ENCODE assay signal across 15 cellular contexts in the genomic region with DNA sequence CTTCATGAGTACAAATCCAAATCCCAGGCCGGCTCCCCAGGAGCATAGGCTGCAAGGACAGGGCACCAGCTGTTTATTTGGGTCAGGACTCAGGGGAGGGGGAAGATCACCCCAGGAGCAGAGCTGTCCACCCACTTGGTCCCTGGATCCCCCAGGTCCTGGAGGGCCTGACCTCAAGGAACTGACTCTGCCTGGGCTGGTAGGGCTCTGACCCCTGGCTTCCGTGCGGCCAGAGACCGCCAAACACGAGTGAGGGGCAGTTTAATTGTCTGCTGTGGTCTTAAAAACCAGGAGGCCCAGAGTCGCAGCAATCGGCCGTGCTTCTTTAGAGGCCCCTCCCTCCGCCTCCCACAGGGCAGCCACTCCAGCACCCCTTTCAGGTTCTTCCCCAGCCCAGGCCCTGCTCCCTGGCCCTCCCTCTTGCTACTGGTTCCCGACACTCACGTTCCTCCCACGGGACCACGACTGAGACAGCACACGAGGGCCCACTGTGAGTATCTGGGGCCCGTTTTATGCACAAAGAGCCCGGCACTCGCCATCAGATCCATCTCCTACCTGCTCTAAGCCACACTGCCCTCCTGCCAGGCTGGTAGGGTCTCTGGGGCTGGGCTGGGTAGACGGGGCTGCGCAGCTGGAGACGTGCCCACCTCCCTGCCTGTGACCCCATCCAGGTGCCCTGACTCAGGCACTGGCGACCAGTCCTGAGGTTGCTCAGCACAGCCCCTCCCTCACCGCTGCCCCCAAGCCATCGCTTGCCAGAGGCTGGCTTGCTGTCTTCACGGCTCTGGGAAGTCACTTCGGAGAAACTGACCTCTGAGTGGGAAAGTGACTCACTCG. TPM values are rescaled to one million over a fixed set of nuclear protein-coding genes. Genes with fewer than 3 reads are reported as not detected.
"Had no signal": no experiment of that assay in that cellular context is flagged by ENCODE, and none has a peak within 500 bp of the region (broad histone marks: within the 10 kb centered on the region; RNA-seq: fewer than 3 reads in every experiment).

No MANE protein-coding gene starts in this region.

- H3K9me3 ChIP-seq: suprapubic skin had no signal

- H3K9me3 Mint-ChIP-seq: activated naive CD4-positive, alpha-beta T cell treated with anti-CD3 and anti-CD28 coated beads, Interleukin-2, amount 50 U/mL, for 24 hours; T-helper 2 cell treated with Interferon-gamma antibody and Interleukin-4, amounts not matched to agents 5 μg/mL and 100 μg/mL, for 36 hours had no signal

- H3K4me3 ChIP-seq: coronary artery, psoas muscle, suprapubic skin had no signal

- H3K36me3 Mint-ChIP-seq: activated naive CD4-positive, alpha-beta T cell treated with anti-CD3 and anti-CD28 coated beads, Interleukin-2, amount 50 U/mL, for 24 hours; naive B cell had no signal

- H3K36me3 ChIP-seq: suprapubic skin had no signal

- H3K27ac ChIP-seq: coronary artery, psoas muscle, suprapubic skin had no signal

- H3K4me1 Mint-ChIP-seq: activated CD4-positive, alpha-beta T cell treated with anti-CD3 and anti-CD28 coated beads for 36 hours; activated naive CD4-positive, alpha-beta T cell treated with anti-CD3 and anti-CD28 coated beads, Interleukin-2, amount 50 U/mL, for 24 hours had no signal

- ATAC-seq: activated CD4-positive, alpha-beta T cell treated with anti-CD3 and anti-CD28 coated beads for 36 hours; activated CD8-positive, alpha-beta T cell treated with anti-CD3 and anti-CD28 coated beads, Interleukin-2, amount 10 ng/mL, durations not matched to agents 7 days and 5 days; psoas muscle; stimulated activated naive CD8-positive, alpha-beta T cell treated with anti-CD3 and anti-CD28 coated beads, Interleukin-15, Interleukin-2, amounts not matched to agents 100 U/mL and 50 U/mL, for 24 hours had no signal

- H3K4me1 ChIP-seq: psoas muscle, suprapubic skin had no signal

- H3K4me3 Mint-ChIP-seq: activated CD4-positive, alpha-beta T cell treated with anti-CD3 and anti-CD28 coated beads for 36 hours; activated CD8-positive, alpha-beta T cell treated with anti-CD3 and anti-CD28 coated beads, Interleukin-2, amount 10 ng/mL, durations not matched to agents 7 days and 5 days; activated naive CD4-positive, alpha-beta T cell treated with anti-CD3 and anti-CD28 coated beads, Interleukin-2, amount 50 U/mL, for 24 hours; T-helper 2 cell treated with Interferon-gamma antibody and Interleukin-4, amounts not matched to agents 5 μg/mL and 100 μg/mL, for 36 hours had no signal

- H3K27ac Mint-ChIP-seq: activated CD4-positive, alpha-beta T cell treated with anti-CD3 and anti-CD28 coated beads for 36 hours; activated CD8-positive, alpha-beta T cell treated with anti-CD3 and anti-CD28 coated beads, Interleukin-2, amount 10 ng/mL, durations not matched to agents 7 days and 5 days; activated naive CD4-positive, alpha-beta T cell treated with anti-CD3 and anti-CD28 coated beads, Interleukin-2, amount 50 U/mL, for 24 hours; naive B cell; T-helper 2 cell treated with Interferon-gamma antibody and Interleukin-4, amounts not matched to agents 5 μg/mL and 100 μg/mL, for 36 hours had no signal

- DNase-seq: activated CD4-positive, alpha-beta T cell treated with anti-CD3 and anti-CD28 coated beads for 36 hours; activated CD8-positive, alpha-beta memory T cell treated with anti-CD3 and anti-CD28 coated beads, Interleukin-2, amount 50 U/mL, for 48 hours; activated CD8-positive, alpha-beta T cell treated with anti-CD3 and anti-CD28 coated beads, Interleukin-2, amount 10 ng/mL, durations not matched to agents 7 days and 5 days; central memory CD4-positive, alpha-beta T cell; effector CD4-positive, alpha-beta T cell; naive B cell; stimulated activated CD4-positive, alpha-beta T cell treated with anti-CD3 and anti-CD28 coated beads, Interleukin-4, amount 100 ng/mL, for 1 hour; stimulated activated CD8-positive, alpha-beta memory T cell treated with anti-CD3 and anti-CD28 coated beads, Interleukin-4, amount 100 ng/mL, for 48 hours; stimulated activated naive CD8-positive, alpha-beta T cell treated with anti-CD3 and anti-CD28 coated beads, Interleukin-15, Interleukin-2, amounts not matched to agents 100 U/mL and 50 U/mL, for 24 hours; SW 1271 had no signal

RNA-seq across cellular contexts. Expression of gene CFAP46, which starts 30.0 kb away (rescaled TPM):
- total RNA-seq: activated CD8-positive, alpha-beta T cell treated with anti-CD3 and anti-CD28 coated beads, Interleukin-2, amount 10 ng/mL, durations not matched to agents 7 days and 5 days had no signal
